Comparison of ENCODE assay signal across 8 cellular contexts in genomic region chr19:52897149-52897935, GRCh38. TPM values are rescaled to one million over a fixed set of nuclear protein-coding genes. Genes with fewer than 3 reads are reported as not detected.
DNase-seq lines count a peak whose midpoint lies in the region; ATAC-seq, FAIRE-seq and TF ChIP-seq lines count a peak whose summit lies in the region.

ZNF320 (minus strand) TSS chr19:52897635; CDS start chr19:52890255, 7,380 bp downstream.

- no peaks in the 10 kb centered on the region for H3K27me3 ChIP-seq in foreskin keratinocyte
- H3K27me3 ChIP-seq in neutrophil: no peaks in the 10 kb centered on the region

- DNase-seq in COLO829 (ENCODE audit: low spot score): peak; percentile 65
- DNase-seq in HTR-8/SVneo (ENCODE audit: insufficient read length, low spot score): peak; percentile 94
- DNase-seq in RPMI8226: peak; percentile 96
- DNase-seq in activated gamma-delta T cell (lab: John Stamatoyannopoulos, UW): peak; percentile 71
- DNase-seq in foreskin keratinocyte: peak; percentile 82 to 88
- DNase-seq in substantia nigra (lab: John Stamatoyannopoulos, UW): peak; percentile 60 to 98 (median 95)

- ATAC-seq in GM21360 (IDR thresholded peaks at IDR 0.05; ENCODE audit: unreplicated experiment) (peak; percentile 97), foreskin keratinocyte (peak; percentile 98)

- no peaks in the 10 kb centered on the region for H3K36me3 ChIP-seq in neutrophil

- H3K9me3 ChIP-seq in neutrophil: no peaks in the 10 kb centered on the region

- peak; percentile 93 for FAIRE-seq in HTR-8/SVneo (lab: Jason Lieb, UNC)

- H3K4me1 ChIP-seq in foreskin keratinocyte (no peaks in the 10 kb centered on the region), neutrophil (ENCODE audit: control insufficient read depth in 1 of 2, insufficient read depth in 1 of 2, low read depth in 1 of 2, low read length in 1 of 2) (peaks cover 8 to 11% of the 10 kb centered on the region in 2 experiments)

- peak within 1 kb of the TSS; percentile 94 for H3K27ac ChIP-seq in foreskin keratinocyte
- H3K27ac ChIP-seq in neutrophil: peak within 1 kb of the TSS; percentile 66
- peak within 1 kb of the TSS; percentile 68 for H3K27ac ChIP-seq in substantia nigra (ENCODE audit: low read depth, low read length, poor library complexity, severe bottlenecking)

- H3K4me3 ChIP-seq in neutrophil (ENCODE audit: low read depth in 1 of 2, low read length in 1 of 2): peak within 1 kb of the TSS; percentile 78 to 88

- TF ChIP-seq CTCF in foreskin keratinocyte (conservative IDR thresholded peaks at IDR 0.05): no peak
- TF ChIP-seq CTCF in neutrophil (IDR thresholded peaks at IDR 0.05): peak; percentile 9

RNA-seq across cellular contexts. Expression of gene ZNF320, which starts in this region (rescaled TPM):
- total RNA-seq in foreskin keratinocyte: 4.8 and 5.7 TPM in 2 replicates
- polyA plus RNA-seq in foreskin keratinocyte: 1.0 and 1.1 TPM in 2 replicates

Comparison
In these comparisons a context has a peak if more than half of its experiments do, and no peak if none do; other contexts are left out.
1. Peak in every context shown above with its lines: DNase-seq, ATAC-seq, H3K4me3 ChIP-seq and H3K27ac ChIP-seq.